ENCODE assay signal across 8 cellular contexts in the genomic region with DNA sequence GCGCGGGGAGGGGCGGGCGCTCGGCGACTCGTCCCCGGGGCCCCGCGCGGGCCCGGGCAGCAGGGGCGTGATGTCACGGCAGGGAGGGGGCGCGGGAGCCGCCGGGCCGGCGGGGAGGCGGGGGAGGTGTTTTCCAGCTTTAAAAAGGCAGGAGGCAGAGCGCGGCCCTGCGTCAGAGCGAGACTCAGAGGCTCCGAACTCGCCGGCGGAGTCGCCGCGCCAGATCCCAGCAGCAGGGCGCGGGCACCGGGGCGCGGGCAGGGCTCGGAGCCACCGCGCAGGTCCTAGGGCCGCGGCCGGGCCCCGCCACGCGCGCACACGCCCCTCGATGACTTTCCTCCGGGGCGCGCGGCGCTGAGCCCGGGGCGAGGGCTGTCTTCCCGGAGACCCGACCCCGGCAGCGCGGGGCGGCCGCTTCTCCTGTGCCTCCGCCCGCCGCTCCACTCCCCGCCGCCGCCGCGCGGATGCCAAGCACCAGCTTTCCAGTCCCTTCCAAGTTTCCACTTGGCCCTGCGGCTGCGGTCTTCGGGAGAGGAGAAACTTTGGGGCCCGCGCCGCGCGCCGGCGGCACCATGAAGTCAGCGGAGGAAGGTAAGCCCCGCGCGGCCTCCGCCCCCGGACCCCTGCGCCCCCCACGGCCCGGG. TPM values are rescaled to one million over a fixed set of nuclear protein-coding genes. Genes with fewer than 3 reads are reported as not detected.
DNase-seq lines count a peak whose midpoint lies in the region; ATAC-seq and TF ChIP-seq lines count a peak whose summit lies in the region.

A gene (plus strand): TSS at position 170 of the 644 bp plus-strand sequence. CDS start 295 bp downstream, at position 465.

- H3K4me3 ChIP-seq in KMS-11 (IDR thresholded peaks at IDR 0.05; ENCODE audit: insufficient read depth, low read depth, low read length) = no peak within 1 kb of the TSS
- peak within 1 kb of the TSS; percentile 40 for H3K4me3 ChIP-seq in WI38 (ENCODE audit: low read depth, low read length)
- peak within 1 kb of the TSS; percentile 44 to 51 for H3K4me3 ChIP-seq in cardiac fibroblast (replicated peaks in 1 of 2; ENCODE audit: low read depth in 2 of 2, low read length in 2 of 2)

- no peak for ATAC-seq in GM18517 (IDR thresholded peaks at IDR 0.05; ENCODE audit: unreplicated experiment)
- no peak for ATAC-seq in GM21825 (IDR thresholded peaks at IDR 0.05; ENCODE audit: unreplicated experiment)

- in situ Hi-C loops in G401 (cut with HindIII; ENCODE audit: low sequenced_read_pairs) = no loop called here

- no peaks in the 10 kb centered on the region for H4K20me1 ChIP-seq in KMS-11 (ENCODE audit: insufficient read depth)

- DNase-seq in G401 (ENCODE audit: low spot score) (peak; percentile 22), cardiac fibroblast (ENCODE audit: low read depth in 2 of 2) (peak; percentile 76 to 84), kidney tubule cell (ENCODE audit: low spot score) (peak; percentile 53)
- peak; percentile 74 to 80 for DNase-seq in stimulated activated CD4-positive, alpha-beta T cell treated with anti-CD3 and anti-CD28 coated beads, Interleukin-2, amount 100 ng/mL, for 48 hours

- H2AFZ ChIP-seq in KMS-11 (ENCODE audit: low read depth) = peak within 1 kb of the TSS; percentile 88

- H3K27me3 ChIP-seq in KMS-11 (ENCODE audit: insufficient read depth, low read depth) = peaks cover 21% of the 10 kb centered on the region; the same call in 1 of the 2 replicates

- H3K79me2 ChIP-seq in KMS-11 (ENCODE audit: insufficient read depth, low read depth) = no peaks in the 10 kb centered on the region

- H3K36me3 ChIP-seq in KMS-11 (ENCODE audit: insufficient read depth) = no peaks in the 10 kb centered on the region

- H3K4me2 ChIP-seq in KMS-11 = peak within 1 kb of the TSS; percentile 96

- TF ChIP-seq CTCF in KMS-11 (conservative IDR thresholded peaks at IDR 0.05; ENCODE audit: low read depth, low read length) (no peak), WI38 (IDR thresholded peaks at IDR 0.05; ENCODE audit: low read depth, low read length) (no peak), cardiac fibroblast (IDR thresholded peaks at IDR 0.05; ENCODE audit: low read depth, low read length) (no peak)

- H3K9ac ChIP-seq in KMS-11 = peak within 1 kb of the TSS; percentile 74

- H3K27ac ChIP-seq in KMS-11 = no peak within 1 kb of the TSS

- H3K4me1 ChIP-seq in KMS-11 (ENCODE audit: low read depth, poor library complexity, severe bottlenecking) = peaks cover 24% of the 10 kb centered on the region

RNA-seq across cellular contexts. Expression of the gene that starts here (rescaled TPM):
- total RNA-seq in G401 (2014; rRNA removed; shearing (Covaris generic)) = 6.8 and 11.9 TPM in 2 replicates

Comparison
In these comparisons a context has a peak if more than half of its experiments do, and no peak if none do; other contexts are left out.
1. DNase-seq: peak in every context shown above with its lines; median percentile 80 in cardiac fibroblast; 77 in stimulated activated CD4-positive, alpha-beta T cell treated with anti-CD3 and anti-CD28 coated beads, Interleukin-2, amount 100 ng/mL, for 48 hours; 53 in kidney tubule cell; 22 in G401.